1 cellular context compared by ENCODE assay signal in genomic region chr14:22929104-22929847, GRCh38.
TF ChIP-seq lines count a peak whose summit lies in the region.

PRMT5 (minus strand) TSS chr14:22929376; CDS start chr14:22929361, 15 bp downstream.

TF ChIP-seq in K562, 482 proteins besides CTCF, POLR2A, EP300 and RAD21 (continued from another document and continues in another):
- TF ChIP-seq, protein P1, sequence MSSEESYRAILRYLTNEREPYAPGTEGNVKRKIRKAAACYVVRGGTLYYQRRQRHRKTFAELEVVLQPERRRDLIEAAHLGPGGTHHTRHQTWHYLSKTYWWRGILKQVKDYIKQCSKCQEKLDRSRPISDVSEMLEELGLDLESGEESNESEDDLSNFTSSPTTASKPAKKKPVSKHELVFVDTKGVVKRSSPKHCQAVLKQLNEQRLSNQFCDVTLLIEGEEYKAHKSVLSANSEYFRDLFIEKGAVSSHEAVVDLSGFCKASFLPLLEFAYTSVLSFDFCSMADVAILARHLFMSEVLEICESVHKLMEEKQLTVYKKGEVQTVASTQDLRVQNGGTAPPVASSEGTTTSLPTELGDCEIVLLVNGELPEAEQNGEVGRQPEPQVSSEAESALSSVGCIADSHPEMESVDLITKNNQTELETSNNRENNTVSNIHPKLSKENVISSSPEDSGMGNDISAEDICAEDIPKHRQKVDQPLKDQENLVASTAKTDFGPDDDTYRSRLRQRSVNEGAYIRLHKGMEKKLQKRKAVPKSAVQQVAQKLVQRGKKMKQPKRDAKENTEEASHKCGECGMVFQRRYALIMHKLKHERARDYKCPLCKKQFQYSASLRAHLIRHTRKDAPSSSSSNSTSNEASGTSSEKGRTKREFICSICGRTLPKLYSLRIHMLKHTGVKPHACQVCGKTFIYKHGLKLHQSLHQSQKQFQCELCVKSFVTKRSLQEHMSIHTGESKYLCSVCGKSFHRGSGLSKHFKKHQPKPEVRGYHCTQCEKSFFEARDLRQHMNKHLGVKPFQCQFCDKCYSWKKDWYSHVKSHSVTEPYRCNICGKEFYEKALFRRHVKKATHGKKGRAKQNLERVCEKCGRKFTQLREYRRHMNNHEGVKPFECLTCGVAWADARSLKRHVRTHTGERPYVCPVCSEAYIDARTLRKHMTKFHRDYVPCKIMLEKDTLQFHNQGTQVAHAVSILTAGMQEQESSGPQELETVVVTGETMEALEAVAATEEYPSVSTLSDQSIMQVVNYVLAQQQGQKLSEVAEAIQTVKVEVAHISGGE (CRISPR knock-in tag; IDR thresholded peaks at IDR 0.05): no peak
- TF ChIP-seq ZNF23 (CRISPR knock-in tag; IDR thresholded peaks at IDR 0.05): no peak
- TF ChIP-seq HDAC1 (IDR thresholded peaks at IDR 0.05): peak; percentile 73 to 97; a peak in 3 of 4 replicates
- TF ChIP-seq TAF7 (tag; IDR thresholded peaks at IDR 0.05): peak; percentile 97
- peak in 1 of 2 experiments; percentile 88; a peak in 3 of 4 replicates for TF ChIP-seq FOXK2 (conservative IDR thresholded peaks at IDR 0.05 in 1 of 2, IDR thresholded peaks at IDR 0.05 in 1 of 2; ENCODE audit: low read depth in 2 of 2)
- TF ChIP-seq NFE2L1 (tag; IDR thresholded peaks at IDR 0.05; ENCODE audit: borderline replicate concordance, low read depth): no peak
- no peak for TF ChIP-seq MEF2D (tag; conservative IDR thresholded peaks at IDR 0.05; ENCODE audit: low read depth)
- no peak; the same call in 1 of the 2 replicates for TF ChIP-seq FOXJ2 (tag; IDR thresholded peaks at IDR 0.05)
- peak; percentile 99 for TF ChIP-seq BRD9 (IDR thresholded peaks at IDR 0.05; ENCODE audit: low read depth, partially characterized antibody)
- peak; percentile 56; the same call in 1 of the 2 replicates for TF ChIP-seq ZNF12 (CRISPR knock-in tag; IDR thresholded peaks at IDR 0.05)
- TF ChIP-seq CEBPZ (IDR thresholded peaks at IDR 0.05; ENCODE audit: borderline replicate concordance, low read depth, low read length): no peak
- TF ChIP-seq, protein P2, sequence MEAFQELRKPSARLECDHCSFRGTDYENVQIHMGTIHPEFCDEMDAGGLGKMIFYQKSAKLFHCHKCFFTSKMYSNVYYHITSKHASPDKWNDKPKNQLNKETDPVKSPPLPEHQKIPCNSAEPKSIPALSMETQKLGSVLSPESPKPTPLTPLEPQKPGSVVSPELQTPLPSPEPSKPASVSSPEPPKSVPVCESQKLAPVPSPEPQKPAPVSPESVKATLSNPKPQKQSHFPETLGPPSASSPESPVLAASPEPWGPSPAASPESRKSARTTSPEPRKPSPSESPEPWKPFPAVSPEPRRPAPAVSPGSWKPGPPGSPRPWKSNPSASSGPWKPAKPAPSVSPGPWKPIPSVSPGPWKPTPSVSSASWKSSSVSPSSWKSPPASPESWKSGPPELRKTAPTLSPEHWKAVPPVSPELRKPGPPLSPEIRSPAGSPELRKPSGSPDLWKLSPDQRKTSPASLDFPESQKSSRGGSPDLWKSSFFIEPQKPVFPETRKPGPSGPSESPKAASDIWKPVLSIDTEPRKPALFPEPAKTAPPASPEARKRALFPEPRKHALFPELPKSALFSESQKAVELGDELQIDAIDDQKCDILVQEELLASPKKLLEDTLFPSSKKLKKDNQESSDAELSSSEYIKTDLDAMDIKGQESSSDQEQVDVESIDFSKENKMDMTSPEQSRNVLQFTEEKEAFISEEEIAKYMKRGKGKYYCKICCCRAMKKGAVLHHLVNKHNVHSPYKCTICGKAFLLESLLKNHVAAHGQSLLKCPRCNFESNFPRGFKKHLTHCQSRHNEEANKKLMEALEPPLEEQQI (IDR thresholded peaks at IDR 0.05): no peak
- TF ChIP-seq, protein P3, sequence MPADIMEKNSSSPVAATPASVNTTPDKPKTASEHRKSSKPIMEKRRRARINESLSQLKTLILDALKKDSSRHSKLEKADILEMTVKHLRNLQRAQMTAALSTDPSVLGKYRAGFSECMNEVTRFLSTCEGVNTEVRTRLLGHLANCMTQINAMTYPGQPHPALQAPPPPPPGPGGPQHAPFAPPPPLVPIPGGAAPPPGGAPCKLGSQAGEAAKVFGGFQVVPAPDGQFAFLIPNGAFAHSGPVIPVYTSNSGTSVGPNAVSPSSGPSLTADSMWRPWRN (IDR thresholded peaks at IDR 0.05; ENCODE audit: low read depth): 0 out of 2 replicates have a peak, but pooled peaks have one; percentile 28
- TF ChIP-seq NFYB (IDR thresholded peaks at IDR 0.05; ENCODE audit: extremely low read depth, insufficient read length): peak; percentile 79
- no peak for TF ChIP-seq CAMTA2 (CRISPR knock-in tag; conservative IDR thresholded peaks at IDR 0.05)
- TF ChIP-seq ZNF175 (CRISPR knock-in tag; IDR thresholded peaks at IDR 0.05; ENCODE audit: low read depth): 0 out of 2 replicates have a peak, but pooled peaks have one; percentile 30
- no peak for TF ChIP-seq CHCHD3 (CRISPR knock-in tag; IDR thresholded peaks at IDR 0.05)
- no peak for TF ChIP-seq ZNF146 (CRISPR knock-in tag; IDR thresholded peaks at IDR 0.05; ENCODE audit: unreplicated experiment)
- TF ChIP-seq NFRKB (IDR thresholded peaks at IDR 0.05; ENCODE audit: low read depth): peak; percentile 97
- TF ChIP-seq, protein P4, sequence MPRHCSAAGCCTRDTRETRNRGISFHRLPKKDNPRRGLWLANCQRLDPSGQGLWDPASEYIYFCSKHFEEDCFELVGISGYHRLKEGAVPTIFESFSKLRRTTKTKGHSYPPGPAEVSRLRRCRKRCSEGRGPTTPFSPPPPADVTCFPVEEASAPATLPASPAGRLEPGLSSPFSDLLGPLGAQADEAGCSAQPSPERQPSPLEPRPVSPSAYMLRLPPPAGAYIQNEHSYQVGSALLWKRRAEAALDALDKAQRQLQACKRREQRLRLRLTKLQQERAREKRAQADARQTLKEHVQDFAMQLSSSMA (CRISPR knock-in tag; IDR thresholded peaks at IDR 0.05): 0 out of 2 replicates have a peak, but pooled peaks have one; percentile 6
- TF ChIP-seq TAF9B (IDR thresholded peaks at IDR 0.05; ENCODE audit: partially characterized antibody): peak; percentile 98
- 0 out of 2 replicates have a peak, but pooled peaks have one; percentile 15 for TF ChIP-seq ZKSCAN1 (IDR thresholded peaks at IDR 0.05; ENCODE audit: low read depth, low read length)
- TF ChIP-seq, protein P5, sequence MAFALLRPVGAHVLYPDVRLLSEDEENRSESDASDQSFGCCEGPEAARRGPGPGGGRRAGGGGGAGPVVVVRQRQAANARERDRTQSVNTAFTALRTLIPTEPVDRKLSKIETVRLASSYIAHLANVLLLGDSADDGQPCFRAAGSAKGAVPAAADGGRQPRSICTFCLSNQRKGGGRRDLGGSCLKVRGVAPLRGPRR (CRISPR knock-in tag; IDR thresholded peaks at IDR 0.05): 0 out of 2 replicates have a peak, but pooled peaks have one; percentile 24
- TF ChIP-seq ZNF395 (CRISPR knock-in tag; IDR thresholded peaks at IDR 0.05): peak; percentile 62
- TF ChIP-seq HMGXB4 (CRISPR knock-in tag; IDR thresholded peaks at IDR 0.05): peak; percentile 57; the same call in 1 of the 2 replicates
- TF ChIP-seq RFX1 (IDR thresholded peaks at IDR 0.05): peak; percentile 98
- TF ChIP-seq PCBP2 (IDR thresholded peaks at IDR 0.05; ENCODE audit: low read depth, low read length, poor library complexity, severe bottlenecking): no peak
- TF ChIP-seq, protein P6, sequence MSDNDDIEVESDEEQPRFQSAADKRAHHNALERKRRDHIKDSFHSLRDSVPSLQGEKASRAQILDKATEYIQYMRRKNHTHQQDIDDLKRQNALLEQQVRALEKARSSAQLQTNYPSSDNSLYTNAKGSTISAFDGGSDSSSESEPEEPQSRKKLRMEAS (CRISPR knock-in tag; IDR thresholded peaks at IDR 0.05): peak; percentile 95
- peak; percentile 72; the same call in 1 of the 2 replicates for TF ChIP-seq ZNF407 (IDR thresholded peaks at IDR 0.05; ENCODE audit: low read depth)
